In the genomic region with DNA sequence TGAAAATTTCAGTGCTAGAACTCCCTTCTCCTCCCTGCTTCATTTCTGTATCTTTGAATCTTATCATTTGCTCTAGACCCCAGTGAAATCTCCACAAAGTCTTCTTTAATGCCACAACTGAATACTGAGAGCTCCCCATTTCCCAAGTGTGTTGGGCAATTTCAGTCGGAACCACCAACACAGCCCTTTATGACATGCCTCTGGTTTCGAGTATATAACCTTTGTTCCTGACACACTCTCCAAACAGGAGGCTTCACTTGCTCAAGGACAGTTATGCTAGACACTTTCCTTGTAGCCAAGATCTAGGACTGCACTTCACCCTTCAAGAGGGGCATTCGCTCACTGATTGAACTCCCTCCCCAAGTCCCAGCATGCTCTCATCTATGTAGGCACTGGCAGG, we compare ENCODE assay signal across 1 cellular context.
TF ChIP-seq lines count a peak whose summit lies in the region.

No MANE protein-coding gene starts in this region.

TF ChIP-seq in GM23338, 12 proteins besides CTCF, POLR2A, EP300 and RAD21 (continued from another document):
- TF ChIP-seq, protein P1, sequence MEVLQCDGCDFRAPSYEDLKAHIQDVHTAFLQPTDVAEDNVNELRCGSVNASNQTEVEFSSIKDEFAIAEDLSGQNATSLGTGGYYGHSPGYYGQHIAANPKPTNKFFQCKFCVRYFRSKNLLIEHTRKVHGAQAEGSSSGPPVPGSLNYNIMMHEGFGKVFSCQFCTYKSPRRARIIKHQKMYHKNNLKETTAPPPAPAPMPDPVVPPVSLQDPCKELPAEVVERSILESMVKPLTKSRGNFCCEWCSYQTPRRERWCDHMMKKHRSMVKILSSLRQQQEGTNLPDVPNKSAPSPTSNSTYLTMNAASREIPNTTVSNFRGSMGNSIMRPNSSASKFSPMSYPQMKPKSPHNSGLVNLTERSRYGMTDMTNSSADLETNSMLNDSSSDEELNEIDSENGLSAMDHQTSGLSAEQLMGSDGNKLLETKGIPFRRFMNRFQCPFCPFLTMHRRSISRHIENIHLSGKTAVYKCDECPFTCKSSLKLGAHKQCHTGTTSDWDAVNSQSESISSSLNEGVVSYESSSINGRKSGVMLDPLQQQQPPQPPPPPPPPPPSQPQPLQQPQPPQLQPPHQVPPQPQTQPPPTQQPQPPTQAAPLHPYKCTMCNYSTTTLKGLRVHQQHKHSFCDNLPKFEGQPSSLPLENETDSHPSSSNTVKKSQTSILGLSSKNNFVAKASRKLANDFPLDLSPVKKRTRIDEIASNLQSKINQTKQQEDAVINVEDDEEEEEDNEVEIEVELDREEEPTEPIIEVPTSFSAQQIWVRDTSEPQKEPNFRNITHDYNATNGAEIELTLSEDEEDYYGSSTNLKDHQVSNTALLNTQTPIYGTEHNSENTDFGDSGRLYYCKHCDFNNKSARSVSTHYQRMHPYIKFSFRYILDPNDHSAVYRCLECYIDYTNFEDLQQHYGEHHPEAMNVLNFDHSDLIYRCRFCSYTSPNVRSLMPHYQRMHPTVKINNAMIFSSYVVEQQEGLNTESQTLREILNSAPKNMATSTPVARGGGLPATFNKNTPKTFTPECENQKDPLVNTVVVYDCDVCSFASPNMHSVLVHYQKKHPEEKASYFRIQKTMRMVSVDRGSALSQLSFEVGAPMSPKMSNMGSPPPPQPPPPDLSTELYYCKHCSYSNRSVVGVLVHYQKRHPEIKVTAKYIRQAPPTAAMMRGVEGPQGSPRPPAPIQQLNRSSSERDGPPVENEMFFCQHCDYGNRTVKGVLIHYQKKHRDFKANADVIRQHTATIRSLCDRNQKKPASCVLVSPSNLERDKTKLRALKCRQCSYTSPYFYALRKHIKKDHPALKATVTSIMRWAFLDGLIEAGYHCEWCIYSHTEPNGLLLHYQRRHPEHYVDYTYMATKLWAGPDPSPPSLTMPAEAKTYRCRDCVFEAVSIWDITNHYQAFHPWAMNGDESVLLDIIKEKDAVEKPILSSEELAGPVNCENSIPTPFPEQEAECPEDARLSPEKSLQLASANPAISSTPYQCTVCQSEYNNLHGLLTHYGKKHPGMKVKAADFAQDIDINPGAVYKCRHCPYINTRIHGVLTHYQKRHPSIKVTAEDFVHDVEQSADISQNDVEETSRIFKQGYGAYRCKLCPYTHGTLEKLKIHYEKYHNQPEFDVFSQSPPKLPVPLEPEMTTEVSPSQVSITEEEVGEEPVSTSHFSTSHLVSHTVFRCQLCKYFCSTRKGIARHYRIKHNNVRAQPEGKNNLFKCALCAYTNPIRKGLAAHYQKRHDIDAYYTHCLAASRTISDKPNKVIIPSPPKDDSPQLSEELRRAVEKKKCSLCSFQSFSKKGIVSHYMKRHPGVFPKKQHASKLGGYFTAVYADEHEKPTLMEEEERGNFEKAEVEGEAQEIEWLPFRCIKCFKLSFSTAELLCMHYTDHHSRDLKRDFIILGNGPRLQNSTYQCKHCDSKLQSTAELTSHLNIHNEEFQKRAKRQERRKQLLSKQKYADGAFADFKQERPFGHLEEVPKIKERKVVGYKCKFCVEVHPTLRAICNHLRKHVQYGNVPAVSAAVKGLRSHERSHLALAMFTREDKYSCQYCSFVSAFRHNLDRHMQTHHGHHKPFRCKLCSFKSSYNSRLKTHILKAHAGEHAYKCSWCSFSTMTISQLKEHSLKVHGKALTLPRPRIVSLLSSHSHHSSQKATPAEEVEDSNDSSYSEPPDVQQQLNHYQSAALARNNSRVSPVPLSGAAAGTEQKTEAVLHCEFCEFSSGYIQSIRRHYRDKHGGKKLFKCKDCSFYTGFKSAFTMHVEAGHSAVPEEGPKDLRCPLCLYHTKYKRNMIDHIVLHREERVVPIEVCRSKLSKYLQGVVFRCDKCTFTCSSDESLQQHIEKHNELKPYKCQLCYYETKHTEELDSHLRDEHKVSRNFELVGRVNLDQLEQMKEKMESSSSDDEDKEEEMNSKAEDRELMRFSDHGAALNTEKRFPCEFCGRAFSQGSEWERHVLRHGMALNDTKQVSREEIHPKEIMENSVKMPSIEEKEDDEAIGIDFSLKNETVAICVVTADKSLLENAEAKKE (CRISPR knock-in tag; IDR thresholded peaks at IDR 0.05) = no peak
- TF ChIP-seq, protein P2, sequence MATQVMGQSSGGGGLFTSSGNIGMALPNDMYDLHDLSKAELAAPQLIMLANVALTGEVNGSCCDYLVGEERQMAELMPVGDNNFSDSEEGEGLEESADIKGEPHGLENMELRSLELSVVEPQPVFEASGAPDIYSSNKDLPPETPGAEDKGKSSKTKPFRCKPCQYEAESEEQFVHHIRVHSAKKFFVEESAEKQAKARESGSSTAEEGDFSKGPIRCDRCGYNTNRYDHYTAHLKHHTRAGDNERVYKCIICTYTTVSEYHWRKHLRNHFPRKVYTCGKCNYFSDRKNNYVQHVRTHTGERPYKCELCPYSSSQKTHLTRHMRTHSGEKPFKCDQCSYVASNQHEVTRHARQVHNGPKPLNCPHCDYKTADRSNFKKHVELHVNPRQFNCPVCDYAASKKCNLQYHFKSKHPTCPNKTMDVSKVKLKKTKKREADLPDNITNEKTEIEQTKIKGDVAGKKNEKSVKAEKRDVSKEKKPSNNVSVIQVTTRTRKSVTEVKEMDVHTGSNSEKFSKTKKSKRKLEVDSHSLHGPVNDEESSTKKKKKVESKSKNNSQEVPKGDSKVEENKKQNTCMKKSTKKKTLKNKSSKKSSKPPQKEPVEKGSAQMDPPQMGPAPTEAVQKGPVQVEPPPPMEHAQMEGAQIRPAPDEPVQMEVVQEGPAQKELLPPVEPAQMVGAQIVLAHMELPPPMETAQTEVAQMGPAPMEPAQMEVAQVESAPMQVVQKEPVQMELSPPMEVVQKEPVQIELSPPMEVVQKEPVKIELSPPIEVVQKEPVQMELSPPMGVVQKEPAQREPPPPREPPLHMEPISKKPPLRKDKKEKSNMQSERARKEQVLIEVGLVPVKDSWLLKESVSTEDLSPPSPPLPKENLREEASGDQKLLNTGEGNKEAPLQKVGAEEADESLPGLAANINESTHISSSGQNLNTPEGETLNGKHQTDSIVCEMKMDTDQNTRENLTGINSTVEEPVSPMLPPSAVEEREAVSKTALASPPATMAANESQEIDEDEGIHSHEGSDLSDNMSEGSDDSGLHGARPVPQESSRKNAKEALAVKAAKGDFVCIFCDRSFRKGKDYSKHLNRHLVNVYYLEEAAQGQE (IDR thresholded peaks at IDR 0.05; ENCODE audit: unreplicated experiment) = no peak
- TF ChIP-seq POLR2AphosphoS5 (IDR thresholded peaks at IDR 0.05; ENCODE audit: low read depth) (no peak), ZNF114 (CRISPR knock-in tag; IDR thresholded peaks at IDR 0.05) (no peak), JUNB (IDR thresholded peaks at IDR 0.05; ENCODE audit: unreplicated experiment) (no peak), ZNF331 (CRISPR knock-in tag; IDR thresholded peaks at IDR 0.05; ENCODE audit: low read depth) (no peak), STAT1 (IDR thresholded peaks at IDR 0.05; ENCODE audit: unreplicated experiment) (no peak), EZH2phosphoT487 (IDR thresholded peaks at IDR 0.05; ENCODE audit: unreplicated experiment) (no peak)
- TF ChIP-seq, protein P3, sequence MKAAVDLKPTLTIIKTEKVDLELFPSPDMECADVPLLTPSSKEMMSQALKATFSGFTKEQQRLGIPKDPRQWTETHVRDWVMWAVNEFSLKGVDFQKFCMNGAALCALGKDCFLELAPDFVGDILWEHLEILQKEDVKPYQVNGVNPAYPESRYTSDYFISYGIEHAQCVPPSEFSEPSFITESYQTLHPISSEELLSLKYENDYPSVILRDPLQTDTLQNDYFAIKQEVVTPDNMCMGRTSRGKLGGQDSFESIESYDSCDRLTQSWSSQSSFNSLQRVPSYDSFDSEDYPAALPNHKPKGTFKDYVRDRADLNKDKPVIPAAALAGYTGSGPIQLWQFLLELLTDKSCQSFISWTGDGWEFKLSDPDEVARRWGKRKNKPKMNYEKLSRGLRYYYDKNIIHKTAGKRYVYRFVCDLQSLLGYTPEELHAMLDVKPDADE (IDR thresholded peaks at IDR 0.05) = no peak
